In the genomic region with DNA sequence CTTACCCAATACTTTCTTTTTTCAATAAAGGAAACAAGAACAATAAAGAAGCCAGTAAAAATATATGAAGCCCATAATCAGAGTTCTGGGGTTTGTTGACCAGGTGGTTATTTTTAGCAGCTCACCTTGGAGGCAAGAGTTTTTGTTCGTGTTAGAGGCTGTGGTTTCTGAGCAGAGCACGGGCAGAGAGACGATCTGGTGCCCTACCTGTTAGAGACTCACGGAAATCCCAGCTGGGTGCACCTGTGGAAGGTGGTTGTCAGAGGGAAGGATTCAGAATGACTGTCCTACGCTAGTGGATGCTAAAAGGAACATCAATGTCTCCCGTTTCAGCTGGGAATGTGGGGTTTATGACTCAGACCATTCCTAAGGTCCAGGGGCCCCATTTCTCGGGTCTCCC, we compare ENCODE assay signal across 1 cellular context.
TF ChIP-seq lines count a peak whose summit lies in the region.

No MANE protein-coding gene starts in this region.

TF ChIP-seq in GM23338, 12 proteins besides CTCF, POLR2A, EP300 and RAD21 (continued from another document):
- TF ChIP-seq, protein P1, sequence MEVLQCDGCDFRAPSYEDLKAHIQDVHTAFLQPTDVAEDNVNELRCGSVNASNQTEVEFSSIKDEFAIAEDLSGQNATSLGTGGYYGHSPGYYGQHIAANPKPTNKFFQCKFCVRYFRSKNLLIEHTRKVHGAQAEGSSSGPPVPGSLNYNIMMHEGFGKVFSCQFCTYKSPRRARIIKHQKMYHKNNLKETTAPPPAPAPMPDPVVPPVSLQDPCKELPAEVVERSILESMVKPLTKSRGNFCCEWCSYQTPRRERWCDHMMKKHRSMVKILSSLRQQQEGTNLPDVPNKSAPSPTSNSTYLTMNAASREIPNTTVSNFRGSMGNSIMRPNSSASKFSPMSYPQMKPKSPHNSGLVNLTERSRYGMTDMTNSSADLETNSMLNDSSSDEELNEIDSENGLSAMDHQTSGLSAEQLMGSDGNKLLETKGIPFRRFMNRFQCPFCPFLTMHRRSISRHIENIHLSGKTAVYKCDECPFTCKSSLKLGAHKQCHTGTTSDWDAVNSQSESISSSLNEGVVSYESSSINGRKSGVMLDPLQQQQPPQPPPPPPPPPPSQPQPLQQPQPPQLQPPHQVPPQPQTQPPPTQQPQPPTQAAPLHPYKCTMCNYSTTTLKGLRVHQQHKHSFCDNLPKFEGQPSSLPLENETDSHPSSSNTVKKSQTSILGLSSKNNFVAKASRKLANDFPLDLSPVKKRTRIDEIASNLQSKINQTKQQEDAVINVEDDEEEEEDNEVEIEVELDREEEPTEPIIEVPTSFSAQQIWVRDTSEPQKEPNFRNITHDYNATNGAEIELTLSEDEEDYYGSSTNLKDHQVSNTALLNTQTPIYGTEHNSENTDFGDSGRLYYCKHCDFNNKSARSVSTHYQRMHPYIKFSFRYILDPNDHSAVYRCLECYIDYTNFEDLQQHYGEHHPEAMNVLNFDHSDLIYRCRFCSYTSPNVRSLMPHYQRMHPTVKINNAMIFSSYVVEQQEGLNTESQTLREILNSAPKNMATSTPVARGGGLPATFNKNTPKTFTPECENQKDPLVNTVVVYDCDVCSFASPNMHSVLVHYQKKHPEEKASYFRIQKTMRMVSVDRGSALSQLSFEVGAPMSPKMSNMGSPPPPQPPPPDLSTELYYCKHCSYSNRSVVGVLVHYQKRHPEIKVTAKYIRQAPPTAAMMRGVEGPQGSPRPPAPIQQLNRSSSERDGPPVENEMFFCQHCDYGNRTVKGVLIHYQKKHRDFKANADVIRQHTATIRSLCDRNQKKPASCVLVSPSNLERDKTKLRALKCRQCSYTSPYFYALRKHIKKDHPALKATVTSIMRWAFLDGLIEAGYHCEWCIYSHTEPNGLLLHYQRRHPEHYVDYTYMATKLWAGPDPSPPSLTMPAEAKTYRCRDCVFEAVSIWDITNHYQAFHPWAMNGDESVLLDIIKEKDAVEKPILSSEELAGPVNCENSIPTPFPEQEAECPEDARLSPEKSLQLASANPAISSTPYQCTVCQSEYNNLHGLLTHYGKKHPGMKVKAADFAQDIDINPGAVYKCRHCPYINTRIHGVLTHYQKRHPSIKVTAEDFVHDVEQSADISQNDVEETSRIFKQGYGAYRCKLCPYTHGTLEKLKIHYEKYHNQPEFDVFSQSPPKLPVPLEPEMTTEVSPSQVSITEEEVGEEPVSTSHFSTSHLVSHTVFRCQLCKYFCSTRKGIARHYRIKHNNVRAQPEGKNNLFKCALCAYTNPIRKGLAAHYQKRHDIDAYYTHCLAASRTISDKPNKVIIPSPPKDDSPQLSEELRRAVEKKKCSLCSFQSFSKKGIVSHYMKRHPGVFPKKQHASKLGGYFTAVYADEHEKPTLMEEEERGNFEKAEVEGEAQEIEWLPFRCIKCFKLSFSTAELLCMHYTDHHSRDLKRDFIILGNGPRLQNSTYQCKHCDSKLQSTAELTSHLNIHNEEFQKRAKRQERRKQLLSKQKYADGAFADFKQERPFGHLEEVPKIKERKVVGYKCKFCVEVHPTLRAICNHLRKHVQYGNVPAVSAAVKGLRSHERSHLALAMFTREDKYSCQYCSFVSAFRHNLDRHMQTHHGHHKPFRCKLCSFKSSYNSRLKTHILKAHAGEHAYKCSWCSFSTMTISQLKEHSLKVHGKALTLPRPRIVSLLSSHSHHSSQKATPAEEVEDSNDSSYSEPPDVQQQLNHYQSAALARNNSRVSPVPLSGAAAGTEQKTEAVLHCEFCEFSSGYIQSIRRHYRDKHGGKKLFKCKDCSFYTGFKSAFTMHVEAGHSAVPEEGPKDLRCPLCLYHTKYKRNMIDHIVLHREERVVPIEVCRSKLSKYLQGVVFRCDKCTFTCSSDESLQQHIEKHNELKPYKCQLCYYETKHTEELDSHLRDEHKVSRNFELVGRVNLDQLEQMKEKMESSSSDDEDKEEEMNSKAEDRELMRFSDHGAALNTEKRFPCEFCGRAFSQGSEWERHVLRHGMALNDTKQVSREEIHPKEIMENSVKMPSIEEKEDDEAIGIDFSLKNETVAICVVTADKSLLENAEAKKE (CRISPR knock-in tag; IDR thresholded peaks at IDR 0.05) = no peak
